1 cellular context compared by ENCODE assay signal in the genomic region with DNA sequence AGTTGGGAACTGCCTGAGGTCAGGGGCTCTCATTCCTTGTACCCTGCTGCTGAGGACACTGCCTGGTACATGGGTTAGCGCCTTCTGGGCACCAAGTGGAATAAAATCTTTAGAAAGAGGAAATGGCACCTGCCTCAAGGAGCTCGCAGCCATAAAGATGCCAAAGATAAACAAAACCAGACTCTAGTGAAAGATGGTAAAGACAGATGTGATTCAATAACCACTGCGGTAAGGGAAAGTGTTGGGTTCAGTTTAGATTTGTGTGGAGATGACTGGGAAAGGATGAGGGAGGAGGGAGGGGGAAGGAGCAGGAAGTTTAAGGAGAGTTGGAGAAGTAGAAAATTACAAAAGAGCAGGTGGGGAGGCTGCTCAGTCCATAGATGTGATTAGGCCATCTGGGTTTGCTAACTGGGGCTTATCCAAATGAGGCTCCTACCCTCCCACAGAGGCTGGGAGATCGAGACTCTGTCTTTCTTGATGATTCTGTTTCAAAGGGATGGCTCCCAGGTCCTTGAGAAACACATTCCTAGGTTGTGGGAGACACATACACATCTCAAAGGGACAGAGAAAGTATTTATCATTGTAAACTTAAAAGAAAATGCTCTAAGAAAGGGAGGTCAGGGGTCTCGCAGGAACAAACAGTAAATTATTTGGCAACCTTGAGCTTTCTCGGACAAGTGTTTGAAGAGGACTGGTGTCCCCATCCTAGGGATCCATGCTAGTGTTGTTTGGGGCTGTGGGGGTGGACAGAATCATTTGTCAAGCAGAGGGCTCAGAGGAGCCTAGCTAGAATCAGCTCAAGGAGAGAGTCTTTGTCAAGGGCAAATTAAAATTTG.
A peak's percentile ranks its signal among the peaks of the same experiment; 100 is the strongest.
TF ChIP-seq lines count a peak whose summit lies in the region.

No MANE protein-coding gene starts in this region.

TF ChIP-seq in HepG2, 621 proteins besides CTCF, POLR2A, EP300 and RAD21 (continued from another document and continues in another):
- TF ChIP-seq, protein P1, sequence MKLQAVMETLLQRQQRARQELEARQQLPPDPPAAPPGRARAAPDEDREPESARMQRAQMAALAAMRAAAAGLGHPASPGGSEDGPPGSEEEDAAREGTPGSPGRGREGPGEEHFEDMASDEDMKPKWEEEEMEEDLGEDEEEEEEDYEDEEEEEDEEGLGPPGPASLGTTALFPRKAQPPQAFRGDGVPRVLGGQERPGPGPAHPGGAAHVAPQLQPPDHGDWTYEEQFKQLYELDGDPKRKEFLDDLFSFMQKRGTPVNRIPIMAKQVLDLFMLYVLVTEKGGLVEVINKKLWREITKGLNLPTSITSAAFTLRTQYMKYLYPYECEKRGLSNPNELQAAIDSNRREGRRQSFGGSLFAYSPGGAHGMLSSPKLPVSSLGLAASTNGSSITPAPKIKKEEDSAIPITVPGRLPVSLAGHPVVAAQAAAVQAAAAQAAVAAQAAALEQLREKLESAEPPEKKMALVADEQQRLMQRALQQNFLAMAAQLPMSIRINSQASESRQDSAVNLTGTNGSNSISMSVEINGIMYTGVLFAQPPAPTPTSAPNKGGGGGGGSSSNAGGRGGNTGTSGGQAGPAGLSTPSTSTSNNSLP (IDR thresholded peaks at IDR 0.05; ENCODE audit: low read depth, low read length), result no peak
- TF ChIP-seq KLF16 (CRISPR knock-in tag; IDR thresholded peaks at IDR 0.05), result no peak
- no peak for TF ChIP-seq PTBP1 (IDR thresholded peaks at IDR 0.05; ENCODE audit: low read depth, low read length, poor library complexity, severe bottlenecking)
- TF ChIP-seq ZNF343 (CRISPR knock-in tag; IDR thresholded peaks at IDR 0.05), result no peak
- no peak for TF ChIP-seq MTF1 (CRISPR knock-in tag; IDR thresholded peaks at IDR 0.05)
- no peak for TF ChIP-seq SYNCRIP (IDR thresholded peaks at IDR 0.05; ENCODE audit: insufficient read depth, low read depth, low read length)
- TF ChIP-seq, protein P2, sequence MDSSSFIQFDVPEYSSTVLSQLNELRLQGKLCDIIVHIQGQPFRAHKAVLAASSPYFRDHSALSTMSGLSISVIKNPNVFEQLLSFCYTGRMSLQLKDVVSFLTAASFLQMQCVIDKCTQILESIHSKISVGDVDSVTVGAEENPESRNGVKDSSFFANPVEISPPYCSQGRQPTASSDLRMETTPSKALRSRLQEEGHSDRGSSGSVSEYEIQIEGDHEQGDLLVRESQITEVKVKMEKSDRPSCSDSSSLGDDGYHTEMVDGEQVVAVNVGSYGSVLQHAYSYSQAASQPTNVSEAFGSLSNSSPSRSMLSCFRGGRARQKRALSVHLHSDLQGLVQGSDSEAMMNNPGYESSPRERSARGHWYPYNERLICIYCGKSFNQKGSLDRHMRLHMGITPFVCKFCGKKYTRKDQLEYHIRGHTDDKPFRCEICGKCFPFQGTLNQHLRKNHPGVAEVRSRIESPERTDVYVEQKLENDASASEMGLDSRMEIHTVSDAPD (CRISPR knock-in tag; IDR thresholded peaks at IDR 0.05), result no peak
- TF ChIP-seq, protein P3, sequence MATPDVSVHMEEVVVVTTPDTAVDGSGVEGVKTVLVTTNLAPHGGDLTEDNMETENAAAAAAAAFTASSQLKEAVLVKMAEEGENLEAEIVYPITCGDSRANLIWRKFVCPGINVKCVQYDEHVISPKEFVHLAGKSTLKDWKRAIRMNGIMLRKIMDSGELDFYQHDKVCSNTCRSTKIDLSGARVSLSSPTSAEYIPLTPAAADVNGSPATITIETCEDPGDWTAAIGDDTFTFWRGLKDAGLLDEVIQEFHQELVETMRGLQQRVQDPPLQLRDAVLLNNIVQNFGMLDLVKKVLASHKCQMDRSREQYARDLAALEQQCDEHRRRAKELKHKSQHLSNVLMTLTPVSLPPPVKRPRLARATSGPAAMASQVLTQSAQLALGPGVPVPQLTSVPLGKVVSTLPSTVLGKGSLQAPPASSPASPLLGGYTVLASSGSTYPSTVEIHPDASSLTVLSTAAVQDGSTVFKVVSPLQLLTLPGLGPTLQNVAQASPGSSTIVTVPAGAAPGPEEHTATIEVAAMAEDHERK (CRISPR knock-in tag; IDR thresholded peaks at IDR 0.05; ENCODE audit: low read depth), result no peak
- TF ChIP-seq, protein P4, sequence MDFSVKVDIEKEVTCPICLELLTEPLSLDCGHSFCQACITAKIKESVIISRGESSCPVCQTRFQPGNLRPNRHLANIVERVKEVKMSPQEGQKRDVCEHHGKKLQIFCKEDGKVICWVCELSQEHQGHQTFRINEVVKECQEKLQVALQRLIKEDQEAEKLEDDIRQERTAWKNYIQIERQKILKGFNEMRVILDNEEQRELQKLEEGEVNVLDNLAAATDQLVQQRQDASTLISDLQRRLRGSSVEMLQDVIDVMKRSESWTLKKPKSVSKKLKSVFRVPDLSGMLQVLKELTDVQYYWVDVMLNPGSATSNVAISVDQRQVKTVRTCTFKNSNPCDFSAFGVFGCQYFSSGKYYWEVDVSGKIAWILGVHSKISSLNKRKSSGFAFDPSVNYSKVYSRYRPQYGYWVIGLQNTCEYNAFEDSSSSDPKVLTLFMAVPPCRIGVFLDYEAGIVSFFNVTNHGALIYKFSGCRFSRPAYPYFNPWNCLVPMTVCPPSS (IDR thresholded peaks at IDR 0.05), result no peak
- no peak for TF ChIP-seq CENPX (CRISPR knock-in tag; IDR thresholded peaks at IDR 0.05)
- TF ChIP-seq RORA (CRISPR knock-in tag; IDR thresholded peaks at IDR 0.05), result no peak
- TF ChIP-seq ZNF550 (CRISPR knock-in tag; IDR thresholded peaks at IDR 0.05; ENCODE audit: borderline replicate concordance), result no peak
- TF ChIP-seq, protein P5, sequence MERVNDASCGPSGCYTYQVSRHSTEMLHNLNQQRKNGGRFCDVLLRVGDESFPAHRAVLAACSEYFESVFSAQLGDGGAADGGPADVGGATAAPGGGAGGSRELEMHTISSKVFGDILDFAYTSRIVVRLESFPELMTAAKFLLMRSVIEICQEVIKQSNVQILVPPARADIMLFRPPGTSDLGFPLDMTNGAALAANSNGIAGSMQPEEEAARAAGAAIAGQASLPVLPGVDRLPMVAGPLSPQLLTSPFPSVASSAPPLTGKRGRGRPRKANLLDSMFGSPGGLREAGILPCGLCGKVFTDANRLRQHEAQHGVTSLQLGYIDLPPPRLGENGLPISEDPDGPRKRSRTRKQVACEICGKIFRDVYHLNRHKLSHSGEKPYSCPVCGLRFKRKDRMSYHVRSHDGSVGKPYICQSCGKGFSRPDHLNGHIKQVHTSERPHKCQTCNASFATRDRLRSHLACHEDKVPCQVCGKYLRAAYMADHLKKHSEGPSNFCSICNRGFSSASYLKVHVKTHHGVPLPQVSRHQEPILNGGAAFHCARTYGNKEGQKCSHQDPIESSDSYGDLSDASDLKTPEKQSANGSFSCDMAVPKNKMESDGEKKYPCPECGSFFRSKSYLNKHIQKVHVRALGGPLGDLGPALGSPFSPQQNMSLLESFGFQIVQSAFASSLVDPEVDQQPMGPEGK (CRISPR knock-in tag; IDR thresholded peaks at IDR 0.05), result peak; percentile 41; the same call in 1 of the 2 replicates
- TF ChIP-seq ASH2L (IDR thresholded peaks at IDR 0.05; ENCODE audit: insufficient read length, low read depth, low read length), result no peak
- TF ChIP-seq, protein P6, sequence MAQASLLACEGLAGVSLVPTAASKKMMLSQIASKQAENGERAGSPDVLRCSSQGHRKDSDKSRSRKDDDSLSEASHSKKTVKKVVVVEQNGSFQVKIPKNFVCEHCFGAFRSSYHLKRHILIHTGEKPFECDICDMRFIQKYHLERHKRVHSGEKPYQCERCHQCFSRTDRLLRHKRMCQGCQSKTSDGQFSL (CRISPR knock-in tag; IDR thresholded peaks at IDR 0.05), result no peak
- TF ChIP-seq ZIK1 (CRISPR knock-in tag; IDR thresholded peaks at IDR 0.05; ENCODE audit: borderline replicate concordance, low read depth), result no peak
- TF ChIP-seq ZNF230 (CRISPR knock-in tag; IDR thresholded peaks at IDR 0.05), result no peak
- TF ChIP-seq HMG20A (CRISPR knock-in tag; IDR thresholded peaks at IDR 0.05; ENCODE audit: borderline replicate concordance), result no peak
- TF ChIP-seq ZC3H13 (CRISPR knock-in tag; IDR thresholded peaks at IDR 0.05), result no peak
- TF ChIP-seq, protein P7, sequence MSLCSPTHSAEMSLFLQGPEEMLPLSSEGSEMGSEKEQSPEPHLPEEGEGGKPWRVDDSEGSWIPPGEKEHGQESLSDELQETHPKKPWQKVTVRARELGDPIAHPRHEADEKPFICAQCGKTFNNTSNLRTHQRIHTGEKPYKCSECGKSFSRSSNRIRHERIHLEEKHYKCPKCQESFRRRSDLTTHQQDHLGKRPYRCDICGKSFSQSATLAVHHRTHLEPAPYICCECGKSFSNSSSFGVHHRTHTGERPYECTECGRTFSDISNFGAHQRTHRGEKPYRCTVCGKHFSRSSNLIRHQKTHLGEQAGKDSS (CRISPR knock-in tag; IDR thresholded peaks at IDR 0.05; ENCODE audit: borderline replicate concordance, low read depth), result no peak
- TF ChIP-seq NFIC (IDR thresholded peaks at IDR 0.05; ENCODE audit: low read length), result no peak
- no peak for TF ChIP-seq RFX3 (CRISPR knock-in tag; IDR thresholded peaks at IDR 0.05)
- TF ChIP-seq SOX13 (IDR thresholded peaks at IDR 0.05), result no peak
- TF ChIP-seq SOX13 (CRISPR knock-in tag; conservative IDR thresholded peaks at IDR 0.05 in 1 of 2, IDR thresholded peaks at IDR 0.05 in 1 of 2), result peak in 1 of 2 experiments; percentile 34; a peak in 1 of 4 replicates
- TF ChIP-seq, protein P8, sequence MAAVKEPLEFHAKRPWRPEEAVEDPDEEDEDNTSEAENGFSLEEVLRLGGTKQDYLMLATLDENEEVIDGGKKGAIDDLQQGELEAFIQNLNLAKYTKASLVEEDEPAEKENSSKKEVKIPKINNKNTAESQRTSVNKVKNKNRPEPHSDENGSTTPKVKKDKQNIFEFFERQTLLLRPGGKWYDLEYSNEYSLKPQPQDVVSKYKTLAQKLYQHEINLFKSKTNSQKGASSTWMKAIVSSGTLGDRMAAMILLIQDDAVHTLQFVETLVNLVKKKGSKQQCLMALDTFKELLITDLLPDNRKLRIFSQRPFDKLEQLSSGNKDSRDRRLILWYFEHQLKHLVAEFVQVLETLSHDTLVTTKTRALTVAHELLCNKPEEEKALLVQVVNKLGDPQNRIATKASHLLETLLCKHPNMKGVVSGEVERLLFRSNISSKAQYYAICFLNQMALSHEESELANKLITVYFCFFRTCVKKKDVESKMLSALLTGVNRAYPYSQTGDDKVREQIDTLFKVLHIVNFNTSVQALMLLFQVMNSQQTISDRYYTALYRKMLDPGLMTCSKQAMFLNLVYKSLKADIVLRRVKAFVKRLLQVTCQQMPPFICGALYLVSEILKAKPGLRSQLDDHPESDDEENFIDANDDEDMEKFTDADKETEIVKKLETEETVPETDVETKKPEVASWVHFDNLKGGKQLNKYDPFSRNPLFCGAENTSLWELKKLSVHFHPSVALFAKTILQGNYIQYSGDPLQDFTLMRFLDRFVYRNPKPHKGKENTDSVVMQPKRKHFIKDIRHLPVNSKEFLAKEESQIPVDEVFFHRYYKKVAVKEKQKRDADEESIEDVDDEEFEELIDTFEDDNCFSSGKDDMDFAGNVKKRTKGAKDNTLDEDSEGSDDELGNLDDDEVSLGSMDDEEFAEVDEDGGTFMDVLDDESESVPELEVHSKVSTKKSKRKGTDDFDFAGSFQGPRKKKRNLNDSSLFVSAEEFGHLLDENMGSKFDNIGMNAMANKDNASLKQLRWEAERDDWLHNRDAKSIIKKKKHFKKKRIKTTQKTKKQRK (IDR thresholded peaks at IDR 0.05; ENCODE audit: low read length), result no peak
- TF ChIP-seq, protein P9, sequence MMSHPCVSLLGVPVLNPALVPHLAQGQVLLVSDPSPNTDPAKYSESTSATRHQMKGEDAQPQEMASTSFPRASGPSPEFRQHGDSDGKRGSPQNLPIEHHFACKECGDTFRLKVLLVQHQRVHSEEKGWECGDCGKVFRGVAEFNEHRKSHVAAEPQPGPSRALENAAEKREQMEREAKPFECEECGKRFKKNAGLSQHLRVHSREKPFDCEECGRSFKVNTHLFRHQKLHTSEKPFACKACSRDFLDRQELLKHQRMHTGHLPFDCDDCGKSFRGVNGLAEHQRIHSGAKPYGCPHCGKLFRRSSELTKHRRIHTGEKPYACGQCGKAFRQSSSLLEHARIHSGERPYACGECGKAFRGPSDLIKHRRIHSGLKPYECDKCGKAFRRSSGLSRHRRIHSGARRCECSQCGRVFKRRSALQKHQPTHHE (CRISPR knock-in tag; IDR thresholded peaks at IDR 0.05; ENCODE audit: borderline replicate concordance), result no peak
- TF ChIP-seq ZNF224 (CRISPR knock-in tag; IDR thresholded peaks at IDR 0.05), result no peak
- TF ChIP-seq, protein P10, sequence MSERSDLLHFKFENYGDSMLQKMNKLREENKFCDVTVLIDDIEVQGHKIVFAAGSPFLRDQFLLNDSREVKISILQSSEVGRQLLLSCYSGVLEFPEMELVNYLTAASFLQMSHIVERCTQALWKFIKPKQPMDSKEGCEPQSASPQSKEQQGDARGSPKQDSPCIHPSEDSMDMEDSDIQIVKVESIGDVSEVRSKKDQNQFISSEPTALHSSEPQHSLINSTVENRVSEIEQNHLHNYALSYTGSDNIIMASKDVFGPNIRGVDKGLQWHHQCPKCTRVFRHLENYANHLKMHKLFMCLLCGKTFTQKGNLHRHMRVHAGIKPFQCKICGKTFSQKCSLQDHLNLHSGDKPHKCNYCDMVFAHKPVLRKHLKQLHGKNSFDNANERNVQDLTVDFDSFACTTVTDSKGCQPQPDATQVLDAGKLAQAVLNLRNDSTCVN (CRISPR knock-in tag; IDR thresholded peaks at IDR 0.05; ENCODE audit: borderline replicate concordance), result no peak
- TF ChIP-seq ZNF543 (CRISPR knock-in tag; IDR thresholded peaks at IDR 0.05), result no peak
- no peak for TF ChIP-seq TOPORS (CRISPR knock-in tag; IDR thresholded peaks at IDR 0.05)
- no peak for TF ChIP-seq ZNF552 (CRISPR knock-in tag; IDR thresholded peaks at IDR 0.05; ENCODE audit: borderline replicate concordance)
- no peak for TF ChIP-seq ZBTB7B (CRISPR knock-in tag; IDR thresholded peaks at IDR 0.05)
- TF ChIP-seq, protein P11, sequence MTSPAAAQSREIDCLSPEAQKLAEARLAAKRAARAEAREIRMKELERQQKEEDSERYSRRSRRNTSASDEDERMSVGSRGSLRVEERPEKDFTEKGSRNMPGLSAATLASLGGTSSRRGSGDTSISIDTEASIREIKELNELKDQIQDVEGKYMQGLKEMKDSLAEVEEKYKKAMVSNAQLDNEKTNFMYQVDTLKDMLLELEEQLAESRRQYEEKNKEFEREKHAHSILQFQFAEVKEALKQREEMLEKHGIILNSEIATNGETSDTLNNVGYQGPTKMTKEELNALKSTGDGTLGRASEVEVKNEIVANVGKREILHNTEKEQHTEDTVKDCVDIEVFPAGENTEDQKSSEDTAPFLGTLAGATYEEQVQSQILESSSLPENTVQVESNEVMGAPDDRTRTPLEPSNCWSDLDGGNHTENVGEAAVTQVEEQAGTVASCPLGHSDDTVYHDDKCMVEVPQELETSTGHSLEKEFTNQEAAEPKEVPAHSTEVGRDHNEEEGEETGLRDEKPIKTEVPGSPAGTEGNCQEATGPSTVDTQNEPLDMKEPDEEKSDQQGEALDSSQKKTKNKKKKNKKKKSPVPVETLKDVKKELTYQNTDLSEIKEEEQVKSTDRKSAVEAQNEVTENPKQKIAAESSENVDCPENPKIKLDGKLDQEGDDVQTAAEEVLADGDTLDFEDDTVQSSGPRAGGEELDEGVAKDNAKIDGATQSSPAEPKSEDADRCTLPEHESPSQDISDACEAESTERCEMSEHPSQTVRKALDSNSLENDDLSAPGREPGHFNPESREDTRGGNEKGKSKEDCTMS (CRISPR knock-in tag; conservative IDR thresholded peaks at IDR 0.05), result no peak
- TF ChIP-seq KDM5A (IDR thresholded peaks at IDR 0.05; ENCODE audit: borderline replicate concordance, low read length), result no peak
- TF ChIP-seq SNRNP70 (IDR thresholded peaks at IDR 0.05; ENCODE audit: low read depth, low read length), result no peak
- TF ChIP-seq ISL2 (CRISPR knock-in tag; IDR thresholded peaks at IDR 0.05), result 0 out of 2 replicates have a peak, but pooled peaks have one; percentile 30
- TF ChIP-seq, protein P12, sequence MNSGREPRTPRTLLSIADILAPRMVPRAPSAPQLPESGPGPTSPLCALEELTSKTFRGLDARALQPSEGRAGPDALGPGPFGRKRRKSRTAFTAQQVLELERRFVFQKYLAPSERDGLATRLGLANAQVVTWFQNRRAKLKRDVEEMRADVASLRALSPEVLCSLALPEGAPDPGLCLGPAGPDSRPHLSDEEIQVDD (CRISPR knock-in tag; IDR thresholded peaks at IDR 0.05; ENCODE audit: borderline replicate concordance), result no peak
- no peak for TF ChIP-seq CBFB (CRISPR knock-in tag; IDR thresholded peaks at IDR 0.05)
- TF ChIP-seq ZNF235 (CRISPR knock-in tag; IDR thresholded peaks at IDR 0.05; ENCODE audit: borderline replicate concordance), result no peak
